In genomic region chr16:66619534-66620418, GRCh38 we compare ENCODE assay signal across 11 cellular contexts. TPM values are rescaled to one million over a fixed set of nuclear protein-coding genes. Genes with fewer than 3 reads are reported as not detected.
A peak's percentile ranks its signal among the peaks of the same experiment; 100 is the strongest.
DNase-seq lines count a peak whose midpoint lies in the region; TF ChIP-seq lines count a peak whose summit lies in the region.
"Had no signal": no experiment of that assay in that cellular context is flagged by ENCODE, and none has a peak within 500 bp of the region (broad histone marks: within the 10 kb centered on the region; RNA-seq: fewer than 3 reads in every experiment).

No MANE protein-coding gene starts in this region.

- H3K9me2 ChIP-seq in Karpas-422 (replicated peaks; ENCODE audit: insufficient read depth, low read length): no peaks in the 10 kb centered on the region

- H3K4me3 ChIP-seq in Karpas-422 (ENCODE audit: low read length) (peak overlapping the region; percentile 3; the same call in 1 of the 2 replicates), brain microvascular endothelial cell (ENCODE audit: low read depth, low read length) (no peak overlapping the region)

- H3K4me2 ChIP-seq in Karpas-422 (ENCODE audit: low read depth, low read length, poor library complexity, severe bottlenecking): peak overlapping the region; percentile 44

- peaks cover 32% of the 10 kb centered on the region for H3K4me1 ChIP-seq in Karpas-422 (ENCODE audit: low read length)

- H4K20me1 ChIP-seq in Karpas-422 (ENCODE audit: insufficient read depth, low read depth, low read length): no peaks in the 10 kb centered on the region

- no peak overlapping the region for H3K27ac Mint-ChIP-seq in activated naive CD4-positive, alpha-beta T cell treated with anti-CD3 and anti-CD28 coated beads, Interleukin-2, amount 10 ng/mL, durations not matched to agents 7 days and 5 days

- no peaks in the 10 kb centered on the region for H3K9me3 ChIP-seq in Karpas-422 (ENCODE audit: low read length)

- no peaks in the 10 kb centered on the region for H3K79me2 ChIP-seq in Karpas-422 (ENCODE audit: low read length)

- H3K27me3 ChIP-seq in Karpas-422 (ENCODE audit: low read length): no peaks in the 10 kb centered on the region
- H3K27me3 ChIP-seq in brain microvascular endothelial cell (replicated peaks): no peaks in the 10 kb centered on the region

- H3K36me3 ChIP-seq in Karpas-422 (ENCODE audit: insufficient read depth, low read length) (no peaks in the 10 kb centered on the region), brain microvascular endothelial cell (replicated peaks) (no peaks in the 10 kb centered on the region)

- H3K27ac ChIP-seq in Karpas-422 (ENCODE audit: low read length): peak overlapping the region; percentile 39
- peak overlapping the region; percentile 90 for H3K27ac ChIP-seq in brain microvascular endothelial cell

- in situ Hi-C loops in brain microvascular endothelial cell (cut with HindIII; ENCODE audit: low pct_ligation_motif_present, low sequenced_read_pairs): no loop called here

- no peaks in the 10 kb centered on the region for H3K27me3 Mint-ChIP-seq in activated naive CD4-positive, alpha-beta T cell treated with anti-CD3 and anti-CD28 coated beads, Interleukin-2, amount 10 ng/mL, durations not matched to agents 7 days and 5 days

- no peak for TF ChIP-seq CTCF in brain microvascular endothelial cell (IDR thresholded peaks at IDR 0.05; ENCODE audit: low read depth, low read length, missing control alignments)

- H3K9ac ChIP-seq in Karpas-422 (ENCODE audit: low read length): peak overlapping the region; percentile 32; the same call in 1 of the 2 replicates

- H3K4me1 Mint-ChIP-seq in activated naive CD4-positive, alpha-beta T cell treated with anti-CD3 and anti-CD28 coated beads, Interleukin-2, amount 10 ng/mL, durations not matched to agents 7 days and 5 days: no peaks in the 10 kb centered on the region

- H3K36me3 Mint-ChIP-seq in activated naive CD4-positive, alpha-beta T cell treated with anti-CD3 and anti-CD28 coated beads, Interleukin-2, amount 10 ng/mL, durations not matched to agents 7 days and 5 days: no peaks in the 10 kb centered on the region

- H3K9me3 Mint-ChIP-seq in activated naive CD4-positive, alpha-beta T cell treated with anti-CD3 and anti-CD28 coated beads, Interleukin-2, amount 10 ng/mL, durations not matched to agents 7 days and 5 days: no peaks in the 10 kb centered on the region

- H2AFZ ChIP-seq in Karpas-422 (ENCODE audit: low read length): peak overlapping the region; percentile 73; the same call in 1 of the 2 replicates

- CTCF ChIA-PET in activated naive CD4-positive, alpha-beta T cell treated with anti-CD3 and anti-CD28 coated beads, Interleukin-2, amount 10 ng/mL, durations not matched to agents 7 days and 5 days (lab: Charles Lee): interaction anchor here (1.7 to 2.8 kb wide), 2 partner anchors 12 to 31 kb away, joined by 7 to 10 read pairs; no protein-coding TSS in a partner anchor

- DNase-seq in EL: peak; percentile 76
- DNase-seq in Karpas-422: peak; percentile 85
- DNase-seq in brain microvascular endothelial cell: peak; percentile 60
- DNase-seq in non-pigmented ciliary epithelial cell (ENCODE audit: low read depth): peak; percentile 69
- no peak for DNase-seq in RPMI8226
- no peak for DNase-seq in cortex of kidney (lab: John Stamatoyannopoulos, UW)
- DNase-seq in NCI-H1417 treated with DMSO at 0.1 percent for 48 hours (lab: John Stamatoyannopoulos, UW): no peak
- DNase-seq in activated naive CD4-positive, alpha-beta T cell treated with anti-CD3 and anti-CD28 coated beads, Interleukin-2, amount 10 ng/mL, durations not matched to agents 7 days and 5 days: no peak
- DNase-seq: NK-92 treated with Interleukin-12 subunit alpha and Interleukin-12 subunit beta, amount 100 ng/mL, for 24 hours; stimulated activated CD4-positive, alpha-beta T cell treated with anti-CD3 and anti-CD28 coated beads, Interleukin-15, amount 100 ng/mL, for 24 hours had no signal

- no peak overlapping the region for H3K4me3 Mint-ChIP-seq in activated naive CD4-positive, alpha-beta T cell treated with anti-CD3 and anti-CD28 coated beads, Interleukin-2, amount 10 ng/mL, durations not matched to agents 7 days and 5 days

RNA-seq across cellular contexts. Expression of gene CMTM3, which starts 15.3 kb away (rescaled TPM):
- total RNA-seq in Karpas-422 (2014; rRNA removed; shearing (Covaris generic); ENCODE audit: low replicate concordance): 19.7 and 21.1 TPM in 2 replicates

RNA-seq across cellular contexts. Expression of gene CMTM2, which starts 40.5 kb away (rescaled TPM):
- total RNA-seq in Karpas-422 (2014; rRNA removed; shearing (Covaris generic); ENCODE audit: low replicate concordance): not detected in 2 replicates
- total RNA-seq: dermis microvascular lymphatic vessel endothelial cell had no signal

RNA-seq across cellular contexts. Expression of gene CMTM1, which starts 53.5 kb away (rescaled TPM):
- 0.61 and 5.8 TPM in 2 replicates for total RNA-seq in Karpas-422 (2014; rRNA removed; shearing (Covaris generic); ENCODE audit: low replicate concordance)

Comparison
In these comparisons a context has a peak if more than half of its experiments do, and no peak if none do; other contexts are left out.
1. DNase-seq: peak in EL (single experiment), Karpas-422 (single experiment), brain microvascular endothelial cell (single experiment) and non-pigmented ciliary epithelial cell (single experiment); none in RPMI8226 (single experiment), cortex of kidney (single experiment), NCI-H1417 treated with DMSO at 0.1 percent for 48 hours (single experiment) and activated naive CD4-positive, alpha-beta T cell treated with anti-CD3 and anti-CD28 coated beads, Interleukin-2, amount 10 ng/mL, durations not matched to agents 7 days and 5 days (single experiment).